ENCODE assay signal across 18 cellular contexts in the genomic region with DNA sequence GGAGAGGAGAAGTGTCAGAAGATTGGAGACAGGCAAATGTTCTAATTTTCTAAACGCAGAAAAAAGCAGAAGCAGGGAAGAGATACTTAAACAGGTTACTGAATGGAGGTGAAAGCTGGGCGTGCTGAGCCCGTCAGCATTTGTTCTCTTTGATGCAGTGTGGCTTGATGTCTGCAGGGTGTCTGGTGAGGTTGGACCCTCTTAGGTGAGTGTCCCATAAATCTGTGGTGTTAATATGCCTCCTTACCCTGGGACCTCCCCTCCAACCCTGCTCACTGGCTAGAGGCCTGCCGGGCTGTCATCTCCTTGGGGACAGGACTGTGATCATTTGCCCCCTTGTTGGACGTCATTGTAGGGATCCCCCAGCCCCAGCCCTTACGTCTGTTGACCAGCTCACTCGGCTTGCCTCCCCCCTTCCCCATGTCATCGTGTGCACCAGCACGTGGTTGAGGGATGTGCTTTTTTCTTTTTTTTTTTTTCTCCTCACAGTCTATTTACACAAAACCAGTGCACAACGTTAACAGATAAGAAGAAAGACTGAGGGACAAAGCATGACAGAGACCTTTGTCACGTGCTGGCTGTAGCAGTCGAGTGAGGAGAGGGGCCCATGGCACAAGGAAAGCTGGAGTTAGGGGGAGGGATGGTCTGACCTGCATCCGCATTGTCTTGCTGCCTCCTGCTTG. TPM values are rescaled to one million over a fixed set of nuclear protein-coding genes. Genes with fewer than 3 reads are reported as not detected.
A peak's percentile ranks its signal among the peaks of the same experiment; 100 is the strongest.
DNase-seq lines count a peak whose midpoint lies in the region; ATAC-seq and TF ChIP-seq lines count a peak whose summit lies in the region.
"Had no signal": no experiment of that assay in that cellular context is flagged by ENCODE, and none has a peak within 500 bp of the region (broad histone marks: within the 10 kb centered on the region; RNA-seq: fewer than 3 reads in every experiment).

No MANE protein-coding gene starts in this region.

- H3K18ac ChIP-seq in mesenchymal stem cell (ENCODE audit: low read depth in 1 of 2, low read length in 2 of 2) = peak overlapping the region in 1 of 2 experiments; percentile 21

- H3K4me2 ChIP-seq in mesenchymal stem cell (ENCODE audit: low read length, poor library complexity, severe bottlenecking) = no peak overlapping the region

- peak overlapping the region; percentile 79 for H4K8ac ChIP-seq in mesenchymal stem cell (ENCODE audit: low read length)

- H2BK120ac ChIP-seq in mesenchymal stem cell (ENCODE audit: low read depth, low read length) = no peak overlapping the region

- CTCF ChIA-PET in activated B cell treated with CpG ODN at 0.5 μM for 24 hours (lab: Charles Lee) = interaction anchor here (1.4 kb wide), 1 partner anchor 12 kb away, joined by 4 read pairs; no protein-coding TSS in a partner anchor

- no peak for ATAC-seq in stimulated activated naive CD8-positive, alpha-beta T cell treated with anti-CD3 and anti-CD28 coated beads, Interleukin-15, Interleukin-2, amounts not matched to agents 100 U/mL and 50 U/mL, for 24 hours
- peak; percentile 10 for ATAC-seq in activated B cell treated with CpG ODN at 0.5 μM for 24 hours (ENCODE audit: low read depth)
- no peak for ATAC-seq in HG03039 (IDR thresholded peaks at IDR 0.05; ENCODE audit: unreplicated experiment)
- no peak for ATAC-seq in HG02852 (IDR thresholded peaks at IDR 0.05; ENCODE audit: unreplicated experiment)

- H2BK15ac ChIP-seq in mesenchymal stem cell (ENCODE audit: low read depth, poor library complexity, severe bottlenecking) = no peak overlapping the region

- 92% methylated on average over 12 of the region's 13 CpGs for WGBS in mesenchymal stem cell

- peak overlapping the region; percentile 93 for H3K27ac Mint-ChIP-seq in stimulated activated naive CD8-positive, alpha-beta T cell treated with anti-CD3 and anti-CD28 coated beads, Interleukin-15, Interleukin-2, amounts not matched to agents 100 ng/mL and 50 ng/mL, for 24 hours
- peak overlapping the region; percentile 90 for H3K27ac Mint-ChIP-seq in activated B cell treated with CpG ODN at 0.5 μM for 24 hours

- H3K36me3 Mint-ChIP-seq in stimulated activated naive CD8-positive, alpha-beta T cell treated with anti-CD3 and anti-CD28 coated beads, Interleukin-15, Interleukin-2, amounts not matched to agents 100 ng/mL and 50 ng/mL, for 24 hours (ENCODE audit: low read depth) = peaks cover 56% of the 10 kb centered on the region
- H3K36me3 Mint-ChIP-seq in activated B cell treated with CpG ODN at 0.5 μM for 24 hours (ENCODE audit: low read depth) = peaks cover 7% of the 10 kb centered on the region

- H3K4me3 ChIP-seq in mesenchymal stem cell (ENCODE audit: insufficient read depth in 1 of 2, low read depth in 1 of 2, low read length in 2 of 2) (no peak overlapping the region), WERI-Rb-1 (ENCODE audit: low read depth, low read length) (no peak overlapping the region)
- H3K4me3 ChIP-seq: heart right ventricle, pancreas, SJSA1 had no signal

- H3K27me3 ChIP-seq in mesenchymal stem cell (ENCODE audit: control insufficient read depth in 1 of 2, insufficient read depth in 1 of 2, low read length in 2 of 2) (no peaks in the 10 kb centered on the region), WERI-Rb-1 (ENCODE audit: insufficient read depth, low read depth, severe bottlenecking) (no peaks in the 10 kb centered on the region)
- H3K27me3 ChIP-seq: heart right ventricle, pancreas, SJSA1 had no signal

- H3K36me3 ChIP-seq in mesenchymal stem cell (ENCODE audit: control insufficient read depth in 1 of 2, insufficient read depth in 2 of 2, low read depth in 1 of 2, low read length in 2 of 2) (peaks cover 0 to 10% of the 10 kb centered on the region in 2 experiments), WERI-Rb-1 (no peaks in the 10 kb centered on the region)
- H3K36me3 ChIP-seq: heart right ventricle, pancreas had no signal

- H2AFZ ChIP-seq in mesenchymal stem cell (ENCODE audit: low read depth, low read length) = no peak overlapping the region

- H4K91ac ChIP-seq in mesenchymal stem cell (ENCODE audit: low read length) = peak overlapping the region; percentile 46

- peak overlapping the region in 1 of 2 experiments; percentile 6 for H2BK12ac ChIP-seq in mesenchymal stem cell (ENCODE audit: low read length in 2 of 2)

- intact Hi-C loops in activated B cell treated with CpG ODN at 0.5 μM for 24 hours (cut with micrococcal nuclease) = loop anchor here (5.0 kb wide), 1 partner anchor 391 kb away; a partner anchor contains a TSS

- no peak overlapping the region for H3K14ac ChIP-seq in mesenchymal stem cell (ENCODE audit: low read length in 2 of 2)

- H3K4ac ChIP-seq in mesenchymal stem cell (ENCODE audit: low read depth in 1 of 2, low read length in 2 of 2) = no peak overlapping the region

- H3K4me1 Mint-ChIP-seq in stimulated activated naive CD8-positive, alpha-beta T cell treated with anti-CD3 and anti-CD28 coated beads, Interleukin-15, Interleukin-2, amounts not matched to agents 100 ng/mL and 50 ng/mL, for 24 hours (ENCODE audit: low read depth) = peaks cover 100% of the 10 kb centered on the region
- H3K4me1 Mint-ChIP-seq in activated B cell treated with CpG ODN at 0.5 μM for 24 hours = peaks cover 96% of the 10 kb centered on the region

- no peak overlapping the region for H3K23ac ChIP-seq in mesenchymal stem cell (ENCODE audit: low read length in 2 of 2)

- no peak overlapping the region for H2BK5ac ChIP-seq in mesenchymal stem cell (ENCODE audit: low read depth, low read length, poor library complexity, severe bottlenecking)

- POLR2A ChIA-PET in activated B cell treated with CpG ODN at 0.5 μM for 24 hours (lab: Charles Lee) = interaction anchor here (0.7 to 1.7 kb wide), 5 partner anchors 11 to 57 kb away, joined by 3 to 8 read pairs (median 6); a partner anchor contains a TSS

- H3K9me3 ChIP-seq in mesenchymal stem cell (ENCODE audit: control insufficient read depth, low read length) (no peaks in the 10 kb centered on the region), WERI-Rb-1 (ENCODE audit: severe bottlenecking) (no peaks in the 10 kb centered on the region)
- H3K9me3 ChIP-seq: heart right ventricle, pancreas, SJSA1 had no signal

- H3K27ac ChIP-seq in mesenchymal stem cell (ENCODE audit: low read length, poor library complexity, severe bottlenecking) (no peak overlapping the region), WERI-Rb-1 (no peak overlapping the region)
- H3K27ac ChIP-seq: C4-2B, pancreas, SJSA1 had no signal

- peaks cover 46% of the 10 kb centered on the region for H3K79me1 ChIP-seq in mesenchymal stem cell (replicated peaks; ENCODE audit: low read length, poor library complexity, severe bottlenecking)

- peak overlapping the region; percentile 58 for H3K4me3 Mint-ChIP-seq in stimulated activated naive CD8-positive, alpha-beta T cell treated with anti-CD3 and anti-CD28 coated beads, Interleukin-15, Interleukin-2, amounts not matched to agents 100 ng/mL and 50 ng/mL, for 24 hours
- peak overlapping the region; percentile 49 for H3K4me3 Mint-ChIP-seq in activated B cell treated with CpG ODN at 0.5 μM for 24 hours

- no peaks in the 10 kb centered on the region for H3K27me3 Mint-ChIP-seq in stimulated activated naive CD8-positive, alpha-beta T cell treated with anti-CD3 and anti-CD28 coated beads, Interleukin-15, Interleukin-2, amounts not matched to agents 100 ng/mL and 50 ng/mL, for 24 hours
- H3K27me3 Mint-ChIP-seq in activated B cell treated with CpG ODN at 0.5 μM for 24 hours = no peaks in the 10 kb centered on the region

- H3K4me1 ChIP-seq in mesenchymal stem cell (ENCODE audit: control insufficient read depth, insufficient read depth, low read depth, low read length) = peaks cover 10% of the 10 kb centered on the region

- H3K9ac ChIP-seq in mesenchymal stem cell (ENCODE audit: low read length) = no peak overlapping the region

- no peak for DNase-seq in stimulated activated naive CD8-positive, alpha-beta T cell treated with anti-CD3 and anti-CD28 coated beads, Interleukin-15, Interleukin-2, amounts not matched to agents 100 U/mL and 50 U/mL, for 24 hours
- DNase-seq in activated B cell treated with CpG ODN at 0.5 μM for 24 hours (no peak), mesenchymal stem cell (no peak), HT-29 (ENCODE audit: low spot score) (no peak), WERI-Rb-1 (no peak)
- DNase-seq: activated CD4-positive, alpha-beta T cell treated with anti-CD3 and anti-CD28 coated beads for 48 hours; heart right ventricle; left ventricle myocardium superior; NCI-H146; NCI-H774; pancreas; stimulated activated CD4-positive, alpha-beta T cell treated with anti-CD3 and anti-CD28 coated beads, Interleukin-15, amount 100 ng/mL, for 24 hours; stimulated activated CD8-positive, alpha-beta memory T cell treated with anti-CD3 and anti-CD28 coated beads, Interleukin-4, amount 100 ng/mL, for 48 hours had no signal

- no peak for TF ChIP-seq CTCF in activated B cell treated with CpG ODN at 0.5 μM for 24 hours (IDR thresholded peaks at IDR 0.05)
- TF ChIP-seq CTCF in WERI-Rb-1 (IDR thresholded peaks at IDR 0.05; ENCODE audit: low read depth, low read length) = no peak

- no peaks in the 10 kb centered on the region for H3K9me3 Mint-ChIP-seq in stimulated activated naive CD8-positive, alpha-beta T cell treated with anti-CD3 and anti-CD28 coated beads, Interleukin-15, Interleukin-2, amounts not matched to agents 100 ng/mL and 50 ng/mL, for 24 hours
- no peaks in the 10 kb centered on the region for H3K9me3 Mint-ChIP-seq in activated B cell treated with CpG ODN at 0.5 μM for 24 hours

- no peak overlapping the region for H2AK5ac ChIP-seq in mesenchymal stem cell (ENCODE audit: low read length, severe bottlenecking)

RNA-seq across cellular contexts. Expression of a gene that starts 56.4 kb away (rescaled TPM):
- total RNA-seq in activated B cell treated with CpG ODN at 0.5 μM for 24 hours = 52.9 and 53.4 TPM in 2 replicates
- 67.1 TPM for polyA plus RNA-seq in mesenchymal stem cell (2013, experiment 1 of 2)
- polyA plus RNA-seq in mesenchymal stem cell (2013, experiment 2 of 2) = 65.5 TPM
- 29.1 and 31.2 TPM in 2 replicates for total RNA-seq in HT-29 (2014; rRNA removed; shearing (Covaris generic))
